24 cellular contexts compared by ENCODE assay signal in the genomic region with DNA sequence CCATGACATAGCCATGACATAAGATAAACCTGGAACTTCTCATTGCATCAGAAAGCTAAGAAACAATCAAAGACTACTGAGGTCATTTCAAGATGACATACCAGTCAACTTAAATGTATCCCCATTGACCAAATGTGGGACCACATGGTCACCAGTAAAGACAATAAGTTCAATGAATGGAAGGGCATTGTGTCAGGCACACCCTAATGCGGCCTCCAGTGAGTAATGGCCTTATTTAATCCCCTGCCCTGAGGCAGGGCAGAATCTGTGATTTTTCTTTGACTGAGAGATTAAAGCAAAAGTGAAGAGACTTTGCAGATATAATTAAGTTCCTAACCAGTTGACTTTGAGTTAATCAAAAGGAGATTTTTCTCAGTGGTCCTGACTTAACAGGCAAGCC. TPM values are rescaled to one million over a fixed set of nuclear protein-coding genes. Genes with fewer than 3 reads are reported as not detected.
"Had no signal": no experiment of that assay in that cellular context is flagged by ENCODE, and none has a peak within 500 bp of the region (broad histone marks: within the 10 kb centered on the region; RNA-seq: fewer than 3 reads in every experiment).

No MANE protein-coding gene starts in this region.

- H3K27ac ChIP-seq: body of pancreas, cardiac muscle cell, KMS-11, SJCRH30 had no signal

- H3K4me3 ChIP-seq: body of pancreas, cardiac muscle cell, MG63, SJCRH30 had no signal

- DNase-seq: activated CD4-positive, alpha-beta T cell treated with anti-CD3 and anti-CD28 coated beads for 4 hours; activated CD8-positive, alpha-beta memory T cell treated with anti-CD3 and anti-CD28 coated beads, Interleukin-2, amount 50 U/mL, for 48 hours; activated CD8-positive, alpha-beta T cell treated with anti-CD3 and anti-CD28 coated beads, Interleukin-2, amount 10 ng/mL, durations not matched to agents 7 days and 5 days; activated naive CD4-positive, alpha-beta T cell treated with anti-CD3 and anti-CD28 coated beads, Interleukin-2, amount 50 U/mL, for 16 hours; activated T-cell treated with anti-CD3 and anti-CD28 coated beads, Interleukin-2, amount 50 U/mL, for 1 hour; aorta; body of pancreas; MG63; MV-4-11; NCI-H1105; NCI-H1436; NCI-H1694 treated with DMSO at 0.1 percent for 48 hours; NCI-H2081; NCI-H510A treated with DMSO at 0.1 percent for 48 hours; NCI-H69; NK-92 treated with Interleukin-12 subunit alpha and Interleukin-12 subunit beta, amount 100 ng/mL, for 24 hours; OCI-M1; SJCRH30; SW 1271 had no signal

- H3K9me3 ChIP-seq: body of pancreas, MG63 had no signal

- H3K27me3 ChIP-seq: body of pancreas, cardiac muscle cell, MG63, SJCRH30 had no signal

- H3K4me2 ChIP-seq: KMS-11 had no signal

- H3K9ac ChIP-seq: KMS-11 had no signal

- H3K4me1 ChIP-seq: body of pancreas had no signal

- H3K36me3 ChIP-seq: cardiac muscle cell, MG63, SJCRH30 had no signal

- ATAC-seq: activated CD4-positive, CD25-positive, alpha-beta regulatory T cell treated with anti-CD3 and anti-CD28 coated beads, Interleukin-2, amount 50 U/mL, for 24 hours; activated CD8-positive, alpha-beta T cell treated with anti-CD3 and anti-CD28 coated beads, Interleukin-2, amount 10 ng/mL, durations not matched to agents 7 days and 5 days; body of pancreas; Right ventricle myocardium inferior; SK-N-SH treated with all-trans-retinoic acid at 6 μM for 48 hours had no signal

RNA-seq across cellular contexts. Expression of gene SYT8, which starts 17.3 kb away (rescaled TPM):
- total RNA-seq: activated CD8-positive, alpha-beta T cell treated with anti-CD3 and anti-CD28 coated beads, Interleukin-2, amount 10 ng/mL, durations not matched to agents 7 days and 5 days; cardiac muscle cell; Right ventricle myocardium inferior had no signal
- polyA plus RNA-seq: cardiac muscle cell had no signal

RNA-seq across cellular contexts. Expression of gene LSP1, which starts 35.4 kb away (rescaled TPM):
- total RNA-seq: cardiac muscle cell had no signal
